8 cellular contexts compared by ENCODE assay signal in the genomic region with DNA sequence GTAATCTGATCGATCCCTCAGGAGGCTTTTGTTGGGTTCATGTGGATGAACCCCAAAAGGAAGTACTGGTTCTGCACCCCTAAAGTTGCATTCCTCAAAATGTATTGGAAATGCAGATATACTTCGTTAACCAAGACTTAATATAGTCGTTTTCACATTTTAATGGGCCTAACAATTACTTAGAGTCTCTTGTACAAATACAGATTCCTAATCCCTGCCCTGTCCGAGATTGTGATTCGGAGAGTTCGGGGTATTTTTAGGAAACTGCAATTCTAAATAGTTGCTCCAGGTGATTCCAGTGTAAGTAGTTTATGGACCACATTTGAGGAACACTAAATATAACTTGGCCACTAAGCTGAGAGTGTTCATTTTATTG. TPM values are rescaled to one million over a fixed set of nuclear protein-coding genes. Genes with fewer than 3 reads are reported as not detected.
DNase-seq lines count a peak whose midpoint lies in the region; ATAC-seq and TF ChIP-seq lines count a peak whose summit lies in the region.

No MANE protein-coding gene starts in this region.

- H3K27ac ChIP-seq in left lung: peak overlapping the region in 1 of 2 donors; percentile 81
- peak overlapping the region; percentile 86 to 90 for H3K27ac ChIP-seq in thoracic aorta

- no peaks in the 10 kb centered on the region for H3K9me3 ChIP-seq in left lung
- H3K9me3 ChIP-seq in thoracic aorta: no peaks in the 10 kb centered on the region

- no peak for DNase-seq in activated CD4-positive, alpha-beta T cell treated with anti-CD3 and anti-CD28 coated beads for 36 hours
- DNase-seq in activated CD4-positive, alpha-beta T cell treated with anti-CD3 and anti-CD28 coated beads for 1 hour: no peak
- DNase-seq in left lung: no peak
- DNase-seq in thoracic aorta (ENCODE audit: low spot score): no peak
- no peak for DNase-seq in NCI-H1436 (lab: John Stamatoyannopoulos, UW)

- POLR2A ChIA-PET in activated CD4-positive, alpha-beta T cell treated with anti-CD3 and anti-CD28 coated beads for 36 hours (lab: Charles Lee): interaction anchor here (1.2 kb wide), 1 partner anchor 63 kb away, joined by 4 read pairs; no protein-coding TSS in a partner anchor

- H3K4me3 ChIP-seq in left lung (peak overlapping the region; percentile 87 to 96), thoracic aorta (peak overlapping the region; percentile 99)

- H3K36me3 Mint-ChIP-seq in activated CD4-positive, alpha-beta T cell treated with anti-CD3 and anti-CD28 coated beads for 36 hours (ENCODE audit: low read depth): peaks cover 22% of the 10 kb centered on the region
- peaks cover 7% of the 10 kb centered on the region for H3K36me3 Mint-ChIP-seq in activated naive CD8-positive, alpha-beta T cell

- TF ChIP-seq CTCF in left lung (IDR thresholded peaks at IDR 0.05) (no peak), thoracic aorta (IDR thresholded peaks at IDR 0.05) (no peak)

- H3K27me3 ChIP-seq in left lung: no peaks in the 10 kb centered on the region
- no peaks in the 10 kb centered on the region for H3K27me3 ChIP-seq in thoracic aorta (replicated peaks; ENCODE audit: insufficient read depth)

- peaks cover 22% of the 10 kb centered on the region for H3K4me1 Mint-ChIP-seq in activated CD4-positive, alpha-beta T cell treated with anti-CD3 and anti-CD28 coated beads for 36 hours
- peaks cover 38% of the 10 kb centered on the region for H3K4me1 Mint-ChIP-seq in activated naive CD8-positive, alpha-beta T cell (ENCODE audit: low read depth)

- no peak for ATAC-seq in activated CD4-positive, alpha-beta T cell treated with anti-CD3 and anti-CD28 coated beads for 36 hours
- ATAC-seq in left lung (no peak), thoracic aorta (ENCODE audit: insufficient number of reproducible peaks, low FRiP score, low read depth) (no peak), HG03460 (IDR thresholded peaks at IDR 0.05; ENCODE audit: unreplicated experiment) (no peak), HG02763 (IDR thresholded peaks at IDR 0.05; ENCODE audit: unreplicated experiment) (no peak)

- no peaks in the 10 kb centered on the region for H3K27me3 Mint-ChIP-seq in activated CD4-positive, alpha-beta T cell treated with anti-CD3 and anti-CD28 coated beads for 36 hours
- no peaks in the 10 kb centered on the region for H3K27me3 Mint-ChIP-seq in activated naive CD8-positive, alpha-beta T cell

- H3K9me3 Mint-ChIP-seq in activated CD4-positive, alpha-beta T cell treated with anti-CD3 and anti-CD28 coated beads for 36 hours (ENCODE audit: low read depth): no peaks in the 10 kb centered on the region
- H3K9me3 Mint-ChIP-seq in activated naive CD8-positive, alpha-beta T cell (ENCODE audit: low read depth): no peaks in the 10 kb centered on the region

- peak overlapping the region; percentile 94 for H3K27ac Mint-ChIP-seq in activated CD4-positive, alpha-beta T cell treated with anti-CD3 and anti-CD28 coated beads for 36 hours
- peak overlapping the region; percentile 96 for H3K27ac Mint-ChIP-seq in activated naive CD8-positive, alpha-beta T cell

- CTCF ChIA-PET in activated CD4-positive, alpha-beta T cell treated with anti-CD3 and anti-CD28 coated beads for 36 hours (lab: Charles Lee): interaction anchor here (1.2 to 1.5 kb wide), 3 partner anchors 19 to 59 kb away, joined by 3 read pairs; no protein-coding TSS in a partner anchor

- peaks cover 0 to 17% of the 10 kb centered on the region in 2 donors for H3K36me3 ChIP-seq in left lung
- H3K36me3 ChIP-seq in thoracic aorta: no peaks in the 10 kb centered on the region

- intact Hi-C loops in activated CD4-positive, alpha-beta T cell treated with anti-CD3 and anti-CD28 coated beads for 36 hours (cut with DNase I, micrococcal nuclease): loop anchor here (2.0 to 10.0 kb wide), 10 partner anchors 114 to 1803 kb away; a partner anchor contains a TSS
- intact Hi-C loops in left lung (cut with DNase I): no loop called here

- peak overlapping the region; percentile 96 for H3K4me3 Mint-ChIP-seq in activated CD4-positive, alpha-beta T cell treated with anti-CD3 and anti-CD28 coated beads for 36 hours
- H3K4me3 Mint-ChIP-seq in activated naive CD8-positive, alpha-beta T cell: peak overlapping the region; percentile 97

- H3K4me1 ChIP-seq in left lung (peaks cover 11 to 18% of the 10 kb centered on the region in 2 donors), thoracic aorta (ENCODE audit: control insufficient read depth in 1 of 2, low read depth in 2 of 2) (peaks cover 9 to 19% of the 10 kb centered on the region in 2 donors)

RNA-seq across cellular contexts. Expression of a gene that starts 0.8 kb away (rescaled TPM):
- 10 to 100 TPM; 13.4 to 15.0 TPM for total RNA-seq in activated CD4-positive, alpha-beta T cell treated with anti-CD3 and anti-CD28 coated beads for 36 hours
- total RNA-seq in left lung (10 to 100 TPM; 11.8 to 14.7 TPM), thoracic aorta (1 to 10 TPM; 8.8 to 9.5 TPM)

Comparison
In these comparisons a context has a peak if more than half of its experiments do, and no peak if none do; other contexts are left out.
1. intact Hi-C loops: an anchor here in activated CD4-positive, alpha-beta T cell treated with anti-CD3 and anti-CD28 coated beads for 36 hours (2.0 to 10.0 kb wide); none called in left lung.